In genomic region chr11:65803797-65804492, GRCh38 we compare ENCODE assay signal across 23 cellular contexts. TPM values are rescaled to one million over a fixed set of nuclear protein-coding genes. Genes with fewer than 3 reads are reported as not detected.
DNase-seq lines count a peak whose midpoint lies in the region; ATAC-seq and TF ChIP-seq lines count a peak whose summit lies in the region.
"Had no signal": no experiment of that assay in that cellular context is flagged by ENCODE, and none has a peak within 500 bp of the region (broad histone marks: within the 10 kb centered on the region; RNA-seq: fewer than 3 reads in every experiment).

No MANE protein-coding gene starts in this region.

- ATAC-seq in SK-N-SH treated with all-trans-retinoic acid at 6 μM for 48 hours (peak; percentile 20; the same call in 2 of the 3 replicates), Panc1 (peak; percentile 42), GM18907 (IDR thresholded peaks at IDR 0.05; ENCODE audit: unreplicated experiment) (no peak)
- no peak for ATAC-seq in stimulated activated memory B cell treated with anti-CD40 and anti-IgM and Interleukin-4, amounts not matched to agents 10 μg/mL and 1 μg/mL and 100 μg/mL, for 72 hours
- ATAC-seq: Right ventricle myocardium inferior had no signal

- POLR2A ChIA-PET in SK-N-SH (lab: Yijun Ruan, JAX): no interaction called here
- POLR2A ChIA-PET in Panc1 (lab: Charles Lee): no interaction called here

- in situ Hi-C loops in Panc1 (cut with HindIII; ENCODE audit: low pct_unique_long_range_greater_than_20kb, low sequenced_read_pairs): no loop called here

- no peaks in the 10 kb centered on the region for H3F3A ChIP-seq in SK-N-SH (replicated peaks; ENCODE audit: insufficient read depth)

- H4K20me1 ChIP-seq in SK-N-SH (ENCODE audit: insufficient read depth): no peaks in the 10 kb centered on the region

- TF ChIP-seq CTCF in SK-N-SH (IDR thresholded peaks at IDR 0.05) (no peak), Panc1 (IDR thresholded peaks at IDR 0.05) (no peak), esophagus squamous epithelium (IDR thresholded peaks at IDR 0.05) (no peak)

- CTCF ChIA-PET in SK-N-SH (lab: Yijun Ruan, JAX) (interaction anchor here (1.2 to 19.1 kb wide), 5 partner anchors 14 to 81 kb away, joined by 3 to 152 read pairs (median 8); partner anchors contain the start of gene AP5B1), Panc1 (lab: Charles Lee) (interaction anchor here (0.6 to 1.0 kb wide), 2 partner anchors 14 to 24 kb away, joined by 3 to 4 read pairs; no protein-coding TSS in a partner anchor)

- no peaks in the 10 kb centered on the region for H3K9me3 Mint-ChIP-seq in stimulated activated memory B cell treated with anti-CD40 and anti-IgM and Interleukin-4, amounts not matched to agents 10 μg/mL and 1 μg/mL and 100 μg/mL, for 72 hours
- H3K9me3 Mint-ChIP-seq: CD4-positive, alpha-beta T cell; HFFc6 had no signal

- H3K27ac ChIP-seq in SK-N-SH (ENCODE audit: low read depth in 2 of 2, low read length in 1 of 2) (no peak overlapping the region), Panc1 (ENCODE audit: low read length) (no peak overlapping the region), esophagus squamous epithelium (peak overlapping the region in 3 of 4 donors; percentile 44 to 64 (median 49))
- H3K27ac ChIP-seq: 22Rv1, Peyer's patch had no signal

- no peaks in the 10 kb centered on the region for H3K4me1 ChIP-seq in SK-N-SH (ENCODE audit: control insufficient read depth in 1 of 2, insufficient read depth in 2 of 2, low read depth in 1 of 2, low read length in 1 of 2)
- H3K4me1 ChIP-seq in Panc1 (ENCODE audit: control insufficient read depth, insufficient read depth, low read length): no peaks in the 10 kb centered on the region
- H3K4me1 ChIP-seq in esophagus squamous epithelium: peaks cover 0 to 26% (median under 1%) of the 10 kb centered on the region in 3 donors
- H3K4me1 ChIP-seq: BE2C, Peyer's patch had no signal

- H3K9me3 ChIP-seq in SK-N-SH (no peaks in the 10 kb centered on the region), Panc1 (ENCODE audit: control insufficient read depth, insufficient read depth, low read depth, low read length) (no peaks in the 10 kb centered on the region), esophagus squamous epithelium (no peaks in the 10 kb centered on the region)
- H3K9me3 ChIP-seq: BE2C, MG63, Peyer's patch had no signal

- no peaks in the 10 kb centered on the region for H3K79me2 ChIP-seq in SK-N-SH (ENCODE audit: insufficient read depth)

- 34% methylated on average over 20 of the region's 21 CpGs for WGBS in SK-N-SH (ENCODE audit: low lambda C conversion rate)
- WGBS in esophagus squamous epithelium, 2 donors: 62 to 78% methylated on average over 5 to 7 of the region's 21 CpGs

- TF ChIP-seq POLR2A in esophagus squamous epithelium (IDR thresholded peaks at IDR 0.05): no peak

- no peak overlapping the region for H3K4me2 ChIP-seq in SK-N-SH

- no peak overlapping the region for H2AFZ ChIP-seq in SK-N-SH (ENCODE audit: low read depth)

- no peaks in the 10 kb centered on the region for H3K36me3 Mint-ChIP-seq in stimulated activated memory B cell treated with anti-CD40 and anti-IgM and Interleukin-4, amounts not matched to agents 10 μg/mL and 1 μg/mL and 100 μg/mL, for 72 hours

- H3K27ac Mint-ChIP-seq in stimulated activated memory B cell treated with anti-CD40 and anti-IgM and Interleukin-4, amounts not matched to agents 10 μg/mL and 1 μg/mL and 100 μg/mL, for 72 hours: peak overlapping the region; percentile 69
- H3K27ac Mint-ChIP-seq: CD4-positive, alpha-beta T cell; HFFc6 had no signal

- peaks cover 53% of the 10 kb centered on the region for H3K27me3 Mint-ChIP-seq in stimulated activated memory B cell treated with anti-CD40 and anti-IgM and Interleukin-4, amounts not matched to agents 10 μg/mL and 1 μg/mL and 100 μg/mL, for 72 hours

- no peak for TF ChIP-seq RAD21 in SK-N-SH (IDR thresholded peaks at IDR 0.05; ENCODE audit: low read length)

- intact Hi-C loops in Panc1 (cut with micrococcal nuclease; ENCODE audit: unreplicated experiment): no loop called here
- intact Hi-C loops in esophagus squamous epithelium (cut with DNase I): no loop called here

- DNase-seq in SK-N-SH: no peak
- DNase-seq in Panc1 (ENCODE audit: low read depth, low spot score): no peak
- no peak for DNase-seq in esophagus squamous epithelium (lab: John Stamatoyannopoulos, UW)
- no peak for DNase-seq in stimulated activated CD8-positive, alpha-beta memory T cell treated with anti-CD3 and anti-CD28 coated beads, Interleukin-4, amount 100 ng/mL, for 48 hours
- no peak for DNase-seq in cortex of kidney (lab: John Stamatoyannopoulos, UW)
- DNase-seq: BE2C; Calu3; CD4-positive, alpha-beta T cell; DMS79; HFFc6; MG63; NCI-H1092; NCI-H2227 treated with DMSO at 0.1 percent for 48 hours; NCI-H524; Peyer's patch had no signal

- TF ChIP-seq EP300 in SK-N-SH (IDR thresholded peaks at IDR 0.05; ENCODE audit: borderline replicate concordance in 1 of 2, low read depth in 1 of 2, low read length in 1 of 2): no peak

- H3K9ac ChIP-seq in SK-N-SH: no peak overlapping the region

- H3K36me3 ChIP-seq in SK-N-SH (replicated peaks in 1 of 2; ENCODE audit: control insufficient read depth in 1 of 2, insufficient read depth in 2 of 2, low read length in 1 of 2) (no peaks in the 10 kb centered on the region), Panc1 (ENCODE audit: control insufficient read depth, insufficient read depth, low read length) (no peaks in the 10 kb centered on the region), esophagus squamous epithelium (no peaks in the 10 kb centered on the region)
- H3K36me3 ChIP-seq: BE2C, MG63, Peyer's patch had no signal

- H3K4me1 Mint-ChIP-seq in stimulated activated memory B cell treated with anti-CD40 and anti-IgM and Interleukin-4, amounts not matched to agents 10 μg/mL and 1 μg/mL and 100 μg/mL, for 72 hours: peaks cover 17% of the 10 kb centered on the region

- no TSS peak for BruUV-seq in Panc1 (replicated peaks; lab: Mats Ljungman, UMichigan)

- H3K4me3 Mint-ChIP-seq in stimulated activated memory B cell treated with anti-CD40 and anti-IgM and Interleukin-4, amounts not matched to agents 10 μg/mL and 1 μg/mL and 100 μg/mL, for 72 hours: no peak overlapping the region
- H3K4me3 Mint-ChIP-seq: CD4-positive, alpha-beta T cell; HFFc6 had no signal

- H3K4me3 ChIP-seq in SK-N-SH (ENCODE audit: low read depth in 2 of 2, low read length in 1 of 2) (no peak overlapping the region), Panc1 (ENCODE audit: low read depth in 2 of 2, low read length in 2 of 2) (no peak overlapping the region), esophagus squamous epithelium (no peak overlapping the region)
- H3K4me3 ChIP-seq: GM12878, MG63, Peyer's patch had no signal

- no peaks in the 10 kb centered on the region for H3K9me2 ChIP-seq in SK-N-SH

- H3K27me3 ChIP-seq in SK-N-SH (ENCODE audit: insufficient read depth): peaks cover 49% of the 10 kb centered on the region; the same call in 1 of the 2 replicates
- no peaks in the 10 kb centered on the region for H3K27me3 ChIP-seq in Panc1 (ENCODE audit: control insufficient read depth, insufficient read depth, low read length)
- peaks cover 0 to 98% (median 0%) of the 10 kb centered on the region in 4 donors for H3K27me3 ChIP-seq in esophagus squamous epithelium
- H3K27me3 ChIP-seq: Peyer's patch had no signal

TF ChIP-seq in SK-N-SH treated with all-trans-retinoic acid at 6 μM for 48 hours, 23 proteins besides CTCF, POLR2A, EP300 and RAD21 (continues in another document):
- no peak for TF ChIP-seq TOX (CRISPR knock-in tag; IDR thresholded peaks at IDR 0.05; ENCODE audit: borderline replicate concordance)

TF ChIP-seq in SK-N-SH, 30 proteins besides CTCF, POLR2A, EP300 and RAD21 (continues in another document):
- TF ChIP-seq CHD2 (IDR thresholded peaks at IDR 0.05; ENCODE audit: low read length, partially characterized antibody) (no peak), USF2 (IDR thresholded peaks at IDR 0.05; ENCODE audit: borderline replicate concordance, low read depth, low read length) (no peak), SMC3 (IDR thresholded peaks at IDR 0.05; ENCODE audit: low read depth, low read length) (no peak), MEF2A (IDR thresholded peaks at IDR 0.05; ENCODE audit: borderline replicate concordance, low read depth) (no peak)

RNA-seq across cellular contexts. Expression of gene OVOL1, which starts 17.1 kb away (rescaled TPM):
- polyA plus RNA-seq in SK-N-SH (2012; rRNA removed): not detected in 2 replicates
- not detected in 2 replicates for polyA plus RNA-seq in SK-N-SH (2012; cell fraction: cytosol; rRNA removed)
- polyA plus RNA-seq in SK-N-SH (2012; cell fraction: nucleus; rRNA removed): not detected in 2 replicates
- 0.23 TPM for total RNA-seq in Panc1 (2021; ENCODE audit: unreplicated experiment)
- not detected for polyA plus RNA-seq in Panc1 (2012; ENCODE audit: insufficient read length)
- total RNA-seq in esophagus squamous epithelium: 10 to 100 TPM; 26.5 to 90.9 (median 55.3) TPM
- total RNA-seq: H4, HFFc6, Right ventricle myocardium inferior had no signal
- polyA plus RNA-seq: AG04450 had no signal

RNA-seq across cellular contexts. Expression of gene AP5B1, which starts 23.2 kb away (rescaled TPM):
- 3.8 and 4.6 TPM in 2 replicates for polyA plus RNA-seq in SK-N-SH (2012; rRNA removed)
- 1.2 and 2.0 TPM in 2 replicates for polyA plus RNA-seq in SK-N-SH (2012; cell fraction: cytosol; rRNA removed)
- 11.6 and 11.7 TPM in 2 replicates for polyA plus RNA-seq in SK-N-SH (2012; cell fraction: nucleus; rRNA removed)
- total RNA-seq in Panc1 (2021; ENCODE audit: unreplicated experiment) (35.0 TPM), esophagus squamous epithelium (10 to 100 TPM; 16.4 to 38.5 (median 23.3) TPM)
- 22.7 TPM for polyA plus RNA-seq in Panc1 (2012; ENCODE audit: insufficient read length)

RNA-seq across cellular contexts. Expression of gene SNX32, which starts 29.8 kb away (rescaled TPM):
- polyA plus RNA-seq in SK-N-SH (2012; rRNA removed): 0.81 and 1.0 TPM in 2 replicates
- polyA plus RNA-seq in SK-N-SH (2012; cell fraction: cytosol; rRNA removed): 0.39 and 0.58 TPM in 2 replicates
- 5.2 and 6.4 TPM in 2 replicates for polyA plus RNA-seq in SK-N-SH (2012; cell fraction: nucleus; rRNA removed)
- not detected for total RNA-seq in Panc1 (2021; ENCODE audit: unreplicated experiment)
- 0.47 TPM for polyA plus RNA-seq in Panc1 (2012; ENCODE audit: insufficient read length)
- total RNA-seq in esophagus squamous epithelium: under 1 TPM in 1 of 4 donors, not detected in 3; 0.38 TPM
- total RNA-seq: Calu3, H4, HFFc6, Right ventricle myocardium inferior had no signal

RNA-seq across cellular contexts. Expression of gene CFL1, which starts 54.0 kb away (rescaled TPM):
- polyA plus RNA-seq in SK-N-SH (2012; rRNA removed): 2,761 and 4,252 TPM in 2 replicates
- 2,515 and 2,544 TPM in 2 replicates for polyA plus RNA-seq in SK-N-SH (2012; cell fraction: cytosol; rRNA removed)
- polyA plus RNA-seq in SK-N-SH (2012; cell fraction: nucleus; rRNA removed): 1,901 and 2,978 TPM in 2 replicates
- total RNA-seq in Panc1 (2021; ENCODE audit: unreplicated experiment) (1,911 TPM), esophagus squamous epithelium (100 to 1,000 TPM; 453 to 833 (median 750) TPM)
- 2,777 TPM for polyA plus RNA-seq in Panc1 (2012; ENCODE audit: insufficient read length)

RNA-seq across cellular contexts. Expression of gene MUS81, which starts 56.3 kb away (rescaled TPM):
- polyA plus RNA-seq in SK-N-SH (2012; rRNA removed): 39.7 and 58.2 TPM in 2 replicates
- 20.4 and 26.8 TPM in 2 replicates for polyA plus RNA-seq in SK-N-SH (2012; cell fraction: cytosol; rRNA removed)
- polyA plus RNA-seq in SK-N-SH (2012; cell fraction: nucleus; rRNA removed): 309 and 491 TPM in 2 replicates
- total RNA-seq in Panc1 (2021; ENCODE audit: unreplicated experiment) (140 TPM), esophagus squamous epithelium (10 to 100 TPM; 17.6 to 36.2 (median 31.1) TPM)
- polyA plus RNA-seq in Panc1 (2012; ENCODE audit: insufficient read length): 132 TPM

Comparison
In these comparisons a context has a peak if more than half of its experiments do, and no peak if none do; other contexts are left out.
1. ATAC-seq: peak in SK-N-SH treated with all-trans-retinoic acid at 6 μM for 48 hours (single experiment) and Panc1 (single experiment); none in stimulated activated memory B cell treated with anti-CD40 and anti-IgM and Interleukin-4, amounts not matched to agents 10 μg/mL and 1 μg/mL and 100 μg/mL, for 72 hours (single experiment) and GM18907 (single experiment).
2. H3K27ac ChIP-seq: peak in esophagus squamous epithelium (3 of 4); none in SK-N-SH (0 of 2) and Panc1 (single experiment).
3. RNA of gene OVOL1, which starts 17.1 kb away (total RNA-seq): 26.5 to 90.9 TPM in esophagus squamous epithelium; 0.23 TPM in Panc1 (single experiment); every median in the first group is over 10 times any median in the second.